18 cellular contexts compared by ENCODE assay signal in genomic region chr16:996672-997071, GRCh38. TPM values are rescaled to one million over a fixed set of nuclear protein-coding genes. Genes with fewer than 3 reads are reported as not detected.
DNase-seq lines count a peak whose midpoint lies in the region; ATAC-seq and TF ChIP-seq lines count a peak whose summit lies in the region.
"Had no signal": no experiment of that assay in that cellular context is flagged by ENCODE, and none has a peak within 500 bp of the region (broad histone marks: within the 10 kb centered on the region; RNA-seq: fewer than 3 reads in every experiment).

No MANE protein-coding gene starts in this region.

- intact Hi-C loops in breast epithelium (cut with DNase I; ENCODE audit: low total_unique reads), result no loop called here

- peak overlapping the region in 3 of 5 experiments; percentile 30 to 80 (median 49) for H3K27ac Mint-ChIP-seq in brain
- H3K27ac Mint-ChIP-seq in immature natural killer cell, result no peak overlapping the region
- H3K27ac Mint-ChIP-seq: IgD-negative memory B cell, progenitor cell of endocrine pancreas had no signal

- DNase-seq in activated CD4-positive, alpha-beta T cell treated with anti-CD3 and anti-CD28 coated beads for 4 hours, result peak; percentile 32 to 54
- DNase-seq in activated CD4-positive, alpha-beta T cell treated with anti-CD3 and anti-CD28 coated beads for 1 hour, result no peak
- DNase-seq in RWPE2 (ENCODE audit: low spot score) (no peak), breast epithelium (ENCODE audit: low spot score in 2 of 2) (no peak), immature natural killer cell (no peak)
- DNase-seq: brain microvascular endothelial cell, DMS79, GOT3, NCI-H1930, NCI-H446 had no signal

- H2AFZ ChIP-seq in neuron (ENCODE audit: low read depth, low read length), result no peak overlapping the region

- H3K27ac ChIP-seq in RWPE2 (ENCODE audit: poor library complexity, severe bottlenecking), result peak overlapping the region; percentile 50
- no peak overlapping the region for H3K27ac ChIP-seq in breast epithelium
- H3K27ac ChIP-seq: brain microvascular endothelial cell, C4-2B, SJSA1, transverse colon had no signal

- H3K4me1 ChIP-seq in RWPE2 (ENCODE audit: insufficient read depth, poor library complexity, severe bottlenecking) (peaks cover 3% of the 10 kb centered on the region), neuron (ENCODE audit: insufficient read depth, low read length) (peaks cover 34% of the 10 kb centered on the region), breast epithelium (no peaks in the 10 kb centered on the region)

- ATAC-seq in RWPE2 (ENCODE audit: low read depth) (no peak), HG02759 (IDR thresholded peaks at IDR 0.05; ENCODE audit: unreplicated experiment) (no peak)

- peaks cover 28% of the 10 kb centered on the region for H3K4me1 Mint-ChIP-seq in brain
- peaks cover 0 to 6% of the 10 kb centered on the region in 2 donors for H3K4me1 Mint-ChIP-seq in immature natural killer cell

- H3K27me3 ChIP-seq in RWPE2 (ENCODE audit: insufficient read depth, poor library complexity, severe bottlenecking) (no peaks in the 10 kb centered on the region), neuron (ENCODE audit: insufficient read depth, low read length) (peaks cover 7% of the 10 kb centered on the region), breast epithelium (peaks cover 0 to 33% of the 10 kb centered on the region in 2 donors)

- H3K9me3 Mint-ChIP-seq in brain (peaks cover 13 to 24% (median 18%) of the 10 kb centered on the region in 5 experiments), immature natural killer cell (peaks cover 0 to 2% (median 0%) of the 10 kb centered on the region in 6 donors)

- no peaks in the 10 kb centered on the region for H3K9me3 ChIP-seq in RWPE2 (ENCODE audit: severe bottlenecking)
- H3K9me3 ChIP-seq in neuron (ENCODE audit: low read length), result peaks cover 6% of the 10 kb centered on the region
- peaks cover 19 to 20% of the 10 kb centered on the region in 2 donors for H3K9me3 ChIP-seq in breast epithelium
- H3K9me3 ChIP-seq: transverse colon had no signal

- H3K4me3 Mint-ChIP-seq in brain (no peak overlapping the region), immature natural killer cell (no peak overlapping the region)

- no peak for TF ChIP-seq CTCF in RWPE2 (IDR thresholded peaks at IDR 0.05; ENCODE audit: poor library complexity, severe bottlenecking)
- no peak for TF ChIP-seq CTCF in brain (conservative IDR thresholded peaks at IDR 0.05)
- TF ChIP-seq CTCF in breast epithelium (IDR thresholded peaks at IDR 0.05), result no peak

- H3K36me3 ChIP-seq in RWPE2 (ENCODE audit: low read depth) (no peaks in the 10 kb centered on the region), neuron (ENCODE audit: insufficient read depth, low read length) (no peaks in the 10 kb centered on the region), breast epithelium (no peaks in the 10 kb centered on the region)
- H3K36me3 ChIP-seq: brain microvascular endothelial cell, SJSA1, transverse colon had no signal

- H3K36me3 Mint-ChIP-seq in brain (peaks cover 17% of the 10 kb centered on the region), immature natural killer cell (peaks cover 0 to 3% (median 3%) of the 10 kb centered on the region in 3 donors)

- H3K27me3 Mint-ChIP-seq in brain, result peaks cover 9% of the 10 kb centered on the region
- peaks cover 7 to 18% (median 10%) of the 10 kb centered on the region in 3 donors for H3K27me3 Mint-ChIP-seq in immature natural killer cell (ENCODE audit: low read depth in 3 of 3)

- H3K4me3 ChIP-seq in RWPE2 (ENCODE audit: severe bottlenecking) (no peak overlapping the region), neuron (ENCODE audit: low read length) (peak overlapping the region; percentile 20), breast epithelium (no peak overlapping the region)
- H3K4me3 ChIP-seq: SJSA1, transverse colon had no signal

- TF ChIP-seq POLR2A in breast epithelium (IDR thresholded peaks at IDR 0.05), result no peak

RNA-seq across cellular contexts. Expression of gene SOX8, which starts 15.1 kb away (rescaled TPM):
- polyA plus RNA-seq in brain (ENCODE audit: insufficient read depth, low read depth, low replicate concordance) (44.8 TPM), immature natural killer cell (under 1 TPM in 1 of 3 donors, not detected in 2; 0.12 TPM)
- total RNA-seq in breast epithelium, result 1 to 10 TPM in 2 of 3 donors, under 1 TPM in 1; 0.32 to 6.6 (median 1.3) TPM

RNA-seq across cellular contexts. Expression of gene LMF1, which starts 25.9 kb away (rescaled TPM):
- polyA plus RNA-seq in brain (ENCODE audit: insufficient read depth, low read depth, low replicate concordance) (21.5 TPM), immature natural killer cell (10 to 100 TPM; 12.2 to 15.5 (median 12.6) TPM)
- total RNA-seq in breast epithelium, result 10 to 100 TPM; 14.1 to 26.4 (median 21.4) TPM

Comparison
In these comparisons a context has a peak if more than half of its experiments do, and no peak if none do; other contexts are left out.
1. DNase-seq: peak in activated CD4-positive, alpha-beta T cell treated with anti-CD3 and anti-CD28 coated beads for 4 hours (2 of 2); none in activated CD4-positive, alpha-beta T cell treated with anti-CD3 and anti-CD28 coated beads for 1 hour (single experiment), RWPE2 (single experiment), breast epithelium (0 of 2) and immature natural killer cell (0 of 3).
2. H3K27ac Mint-ChIP-seq: peak in brain (3 of 5); none in immature natural killer cell (0 of 6).
3. RNA of gene SOX8, which starts 15.1 kb away (polyA plus RNA-seq): 44.8 TPM in brain (single experiment); 0.12 TPM in immature natural killer cell; every median in the first group is over 10 times any median in the second.